Comparison of ENCODE assay signal across 8 cellular contexts in the genomic region with DNA sequence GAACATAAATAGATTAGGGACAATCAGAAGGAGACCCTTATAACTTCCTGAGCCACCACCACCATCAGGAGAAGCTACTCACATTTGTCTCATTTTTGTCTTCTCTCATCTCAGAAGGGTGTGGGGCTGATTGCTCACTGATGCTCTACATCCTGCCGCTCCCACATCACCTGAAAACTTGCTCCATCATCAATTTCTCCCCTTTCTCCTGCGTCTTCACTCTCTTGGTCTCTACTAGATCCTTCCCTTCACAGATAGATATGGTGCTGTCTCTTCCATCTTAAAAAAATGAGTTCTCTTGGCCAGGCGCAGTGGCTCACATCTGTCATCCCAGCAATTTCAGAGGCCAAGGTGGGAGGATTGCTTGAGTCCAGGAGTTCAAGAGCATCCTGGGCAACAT.
"Had no signal": no experiment of that assay in that cellular context is flagged by ENCODE, and none has a peak within 500 bp of the region (broad histone marks: within the 10 kb centered on the region; RNA-seq: fewer than 3 reads in every experiment).

No MANE protein-coding gene starts in this region.

- ATAC-seq: GM12878 had no signal

- DNase-seq: GDM1, GF-D8 had no signal

- H3K4me3 ChIP-seq: GM12878 had no signal

- FAIRE-seq: G401.6, GM12878, GM12891, GM12892, GM18507, GM19239 had no signal
